ENCODE assay signal across 1 cellular context in genomic region chr2:66507673-66508127, GRCh38.
TF ChIP-seq lines count a peak whose summit lies in the region.

No MANE protein-coding gene starts in this region.

TF ChIP-seq in SK-N-SH treated with all-trans-retinoic acid at 6 μM for 48 hours, 23 proteins besides CTCF, POLR2A, EP300 and RAD21 (continued from another document):
- no peak for TF ChIP-seq POU6F1 (CRISPR knock-in tag; IDR thresholded peaks at IDR 0.05; ENCODE audit: borderline replicate concordance, low read depth)
- TF ChIP-seq ZFP30 (CRISPR knock-in tag; IDR thresholded peaks at IDR 0.05): no peak
- no peak for TF ChIP-seq ZNF8 (CRISPR knock-in tag; IDR thresholded peaks at IDR 0.05)
- no peak for TF ChIP-seq GLIS3 (CRISPR knock-in tag; IDR thresholded peaks at IDR 0.05)
- TF ChIP-seq PATZ1 (CRISPR knock-in tag; IDR thresholded peaks at IDR 0.05; ENCODE audit: borderline replicate concordance): no peak
- TF ChIP-seq ZC3H10 (CRISPR knock-in tag; IDR thresholded peaks at IDR 0.05): no peak
- TF ChIP-seq ARNTL (CRISPR knock-in tag; IDR thresholded peaks at IDR 0.05; ENCODE audit: borderline replicate concordance, low read depth): no peak
- TF ChIP-seq CREB5 (CRISPR knock-in tag; IDR thresholded peaks at IDR 0.05; ENCODE audit: low read depth): no peak
- no peak for TF ChIP-seq TSHZ2 (CRISPR knock-in tag; IDR thresholded peaks at IDR 0.05)
- no peak for TF ChIP-seq ISL1 (CRISPR knock-in tag; IDR thresholded peaks at IDR 0.05)
- no peak for TF ChIP-seq ZFP3 (CRISPR knock-in tag; IDR thresholded peaks at IDR 0.05)
- no peak for TF ChIP-seq BACH2 (CRISPR knock-in tag; IDR thresholded peaks at IDR 0.05; ENCODE audit: borderline replicate concordance)
- no peak for TF ChIP-seq SNAI2 (CRISPR knock-in tag; IDR thresholded peaks at IDR 0.05)
- no peak for TF ChIP-seq TOX (CRISPR knock-in tag; IDR thresholded peaks at IDR 0.05; ENCODE audit: borderline replicate concordance)
TF ChIP-seq in SK-N-SH treated with all-trans-retinoic acid at 6 μM for 48 hours: peak in this region for 0.
